16 cellular contexts compared by ENCODE assay signal in genomic region chr3:69116897-69117296, GRCh38. TPM values are rescaled to one million over a fixed set of nuclear protein-coding genes. Genes with fewer than 3 reads are reported as not detected.
A peak's percentile ranks its signal among the peaks of the same experiment; 100 is the strongest.
DNase-seq lines count a peak whose midpoint lies in the region; ATAC-seq and TF ChIP-seq lines count a peak whose summit lies in the region.
"Had no signal": no experiment of that assay in that cellular context is flagged by ENCODE, and none has a peak within 500 bp of the region (broad histone marks: within the 10 kb centered on the region; RNA-seq: fewer than 3 reads in every experiment).

No MANE protein-coding gene starts in this region.

- in situ Hi-C loops in SK-MEL-5 (cut with HindIII; ENCODE audit: low pct_unique_long_range_greater_than_20kb, low sequenced_read_pairs) = no loop called here

- peaks cover 42% of the 10 kb centered on the region for H3K4me1 ChIP-seq in psoas muscle

- intact Hi-C loops in psoas muscle (cut with DNase I) = loop anchor here (2.0 to 5.0 kb wide), 2 partner anchors 30 to 35 kb away; partner anchors contain the start of genes ARL6IP5 (in 1 of the 2) and UBA3 (in 1 of the 2)

- H3K4me3 ChIP-seq in psoas muscle = peak overlapping the region; percentile 65
- H3K4me3 ChIP-seq: esophagus muscularis mucosa had no signal

- H3K27ac ChIP-seq in psoas muscle = peak overlapping the region; percentile 98
- H3K27ac ChIP-seq: esophagus muscularis mucosa had no signal

- no peaks in the 10 kb centered on the region for H3K27me3 ChIP-seq in psoas muscle (ENCODE audit: insufficient read depth in 3 of 3, low read length in 2 of 3)
- H3K27me3 ChIP-seq: esophagus muscularis mucosa had no signal

- ATAC-seq in psoas muscle = peak in 3 of 4 donors; percentile 35 to 44 (median 41)
- ATAC-seq: natural killer cell had no signal

- DNase-seq in LHCN-M2 (ENCODE audit: low read depth) (peak; percentile 38), SK-MEL-5 (ENCODE audit: low read depth, low spot score) (peak; percentile 90), inferior parietal cortex (ENCODE audit: extremely low spot score) (peak; percentile 78), psoas muscle (no peak), amniotic stem cell (lab: John Stamatoyannopoulos, UW) (no peak), A172 (ENCODE audit: low spot score) (no peak), COR-L47 (lab: John Stamatoyannopoulos, UW) (no peak), SK-N-DZ (ENCODE audit: low spot score) (no peak)
- DNase-seq: activated CD8-positive, alpha-beta memory T cell treated with anti-CD3 and anti-CD28 coated beads for 24 hours; activated naive CD4-positive, alpha-beta T cell; cerebellar nuclear complex; natural killer cell; NCI-H82; SHP77 treated with DMSO at 0.1 percent for 48 hours; stimulated activated CD4-positive, alpha-beta T cell treated with anti-CD3 and anti-CD28 coated beads, Interleukin-12 subunit alpha, Interleukin-12 subunit beta, amount 100 ng/mL, for 4 hours had no signal

- no peaks in the 10 kb centered on the region for H3K9me3 ChIP-seq in psoas muscle
- H3K9me3 ChIP-seq: esophagus muscularis mucosa had no signal

- TF ChIP-seq CTCF in psoas muscle (IDR thresholded peaks at IDR 0.05) = no peak

- H3K36me3 ChIP-seq in psoas muscle (ENCODE audit: insufficient read depth in 1 of 2, low read depth in 1 of 2) = peaks cover 0 to 18% of the 10 kb centered on the region in 2 donors

- 29 to 31% (median 30%) methylated on average over 3 of the region's 3 CpGs for WGBS in psoas muscle, 3 donors

RNA-seq across cellular contexts. Expression of gene LMOD3, which starts 5.5 kb away (rescaled TPM):
- total RNA-seq in LHCN-M2 (2014; rRNA removed) (0.90 and 4.6 TPM in 2 replicates), psoas muscle (100 to 1,000 TPM; 127 to 258 (median 174) TPM)
- 1.4 TPM for polyA plus RNA-seq in LHCN-M2 (2012)
- total RNA-seq in SK-MEL-5 (2014; rRNA removed; shearing (Covaris generic)) = 0.16 and 0.19 TPM in 2 replicates
- polyA plus RNA-seq in SK-MEL-5 (2015; cell fraction: cytosol; rRNA removed) = 0.06 and 1.3 TPM in 2 replicates
- 0.10 and 0.12 TPM in 2 replicates for polyA plus RNA-seq in SK-MEL-5 (2015; cell fraction: nucleus; rRNA removed)
- polyA plus RNA-seq in psoas muscle = 100 to 1,000 TPM in 2 of 3 donors, 1 to 10 TPM in 1; 9.0 to 133 (median 129) TPM
- not detected in 2 replicates for total RNA-seq in A172 (2014; rRNA removed; shearing (Covaris generic))
- polyA plus RNA-seq in SK-N-DZ (2014; cell fraction: cytosol; rRNA removed) = not detected in 2 replicates
- polyA plus RNA-seq in SK-N-DZ (2014; cell fraction: nucleus; rRNA removed) = 0.06 TPM in 1 of 2 replicates, not detected in the other
- total RNA-seq: natural killer cell had no signal

RNA-seq across cellular contexts. Expression of gene ARL6IP5, which starts 32.2 kb away (rescaled TPM):
- total RNA-seq in LHCN-M2 (2014; rRNA removed) = 94.3 and 119 TPM in 2 replicates
- polyA plus RNA-seq in LHCN-M2 (2012) = 106 TPM
- 55.7 and 61.3 TPM in 2 replicates for total RNA-seq in SK-MEL-5 (2014; rRNA removed; shearing (Covaris generic))
- 74.7 and 82.8 TPM in 2 replicates for polyA plus RNA-seq in SK-MEL-5 (2015; cell fraction: cytosol; rRNA removed)
- 16.7 and 18.0 TPM in 2 replicates for polyA plus RNA-seq in SK-MEL-5 (2015; cell fraction: nucleus; rRNA removed)
- 100 to 1,000 TPM; 121 to 191 (median 156) TPM for total RNA-seq in psoas muscle
- polyA plus RNA-seq in psoas muscle = 100 to 1,000 TPM in 2 of 3 donors, 10 to 100 TPM in 1; 82.1 to 171 (median 146) TPM
- 99.7 and 109 TPM in 2 replicates for total RNA-seq in A172 (2014; rRNA removed; shearing (Covaris generic))
- polyA plus RNA-seq in SK-N-DZ (2014; cell fraction: cytosol; rRNA removed) = 17.7 and 18.9 TPM in 2 replicates
- 12.4 and 17.5 TPM in 2 replicates for polyA plus RNA-seq in SK-N-DZ (2014; cell fraction: nucleus; rRNA removed)

RNA-seq across cellular contexts. Expression of gene UBA3, which starts 36.7 kb away (rescaled TPM):
- total RNA-seq in LHCN-M2 (2014; rRNA removed) (72.5 and 79.7 TPM in 2 replicates), psoas muscle (10 to 100 TPM; 32.7 to 44.6 (median 42.3) TPM)
- polyA plus RNA-seq in LHCN-M2 (2012) = 36.9 TPM
- 58.8 and 63.8 TPM in 2 replicates for total RNA-seq in SK-MEL-5 (2014; rRNA removed; shearing (Covaris generic))
- polyA plus RNA-seq in SK-MEL-5 (2015; cell fraction: cytosol; rRNA removed) = 36.5 and 38.1 TPM in 2 replicates
- polyA plus RNA-seq in SK-MEL-5 (2015; cell fraction: nucleus; rRNA removed) = 114 and 124 TPM in 2 replicates
- 10 to 100 TPM; 20.5 to 59.3 (median 29.5) TPM for polyA plus RNA-seq in psoas muscle
- 75.4 and 83.1 TPM in 2 replicates for total RNA-seq in A172 (2014; rRNA removed; shearing (Covaris generic))
- polyA plus RNA-seq in SK-N-DZ (2014; cell fraction: cytosol; rRNA removed) = 56.6 and 59.8 TPM in 2 replicates
- 125 and 150 TPM in 2 replicates for polyA plus RNA-seq in SK-N-DZ (2014; cell fraction: nucleus; rRNA removed)

Comparison
In these comparisons a context has a peak if more than half of its experiments do, and no peak if none do; other contexts are left out.
1. DNase-seq: peak in LHCN-M2 (single experiment), SK-MEL-5 (single experiment) and inferior parietal cortex (single experiment); none in psoas muscle (0 of 2), amniotic stem cell (single experiment), A172 (single experiment), COR-L47 (single experiment) and SK-N-DZ (single experiment).
2. RNA of gene LMOD3, which starts 5.5 kb away (total RNA-seq): 127 to 258 TPM in psoas muscle; 0.90 to 4.6 TPM in LHCN-M2, 0.16 to 0.19 TPM in SK-MEL-5 and not detected in A172; every median in the first group is over 10 times any median in the second.